17 cellular contexts compared by ENCODE assay signal in the genomic region with DNA sequence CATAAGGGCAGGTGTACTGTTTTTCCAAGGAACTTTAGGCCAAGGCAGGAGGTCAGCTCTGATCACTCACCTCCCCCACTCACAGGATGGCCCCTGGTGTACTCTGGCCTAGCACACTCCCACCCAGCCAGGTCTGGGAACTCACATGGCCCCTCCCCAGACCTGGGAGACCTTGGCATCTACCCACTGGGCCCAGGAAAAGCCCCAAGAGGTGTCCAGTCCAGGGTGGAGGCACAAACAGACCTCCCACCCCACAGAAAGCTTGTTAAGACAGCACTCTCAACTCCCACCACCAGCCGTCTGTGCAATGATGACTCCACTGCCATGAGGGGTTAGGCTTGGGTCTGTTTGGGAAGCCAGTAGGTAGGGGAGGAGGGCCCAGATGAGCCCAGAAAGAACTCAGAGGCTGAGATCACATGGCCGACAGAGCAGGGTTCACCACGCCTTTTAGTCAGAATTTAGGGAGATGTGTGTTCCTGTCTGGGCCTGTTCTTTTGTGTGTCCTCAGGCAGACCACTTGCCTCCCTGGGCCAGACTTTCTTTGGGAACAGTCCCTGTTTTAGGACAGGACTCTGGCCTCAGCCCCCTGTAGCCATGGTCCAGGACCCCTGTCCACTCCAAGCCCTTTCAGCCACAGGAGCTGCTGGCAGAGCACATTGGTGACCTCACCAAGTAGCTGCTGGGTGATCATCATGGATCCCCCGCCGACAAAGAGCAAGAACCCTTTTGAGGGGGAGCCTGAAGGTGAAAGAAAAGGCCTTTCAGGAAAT. TPM values are rescaled to one million over a fixed set of nuclear protein-coding genes. Genes with fewer than 3 reads are reported as not detected.
DNase-seq lines count a peak whose midpoint lies in the region; ATAC-seq, FAIRE-seq and TF ChIP-seq lines count a peak whose summit lies in the region.
"Had no signal": no experiment of that assay in that cellular context is flagged by ENCODE, and none has a peak within 500 bp of the region (broad histone marks: within the 10 kb centered on the region; RNA-seq: fewer than 3 reads in every experiment).

No MANE protein-coding gene starts in this region.

- no peak overlapping the region for H2BK20ac ChIP-seq in IMR-90 (ENCODE audit: low read depth, low read length)

- H3K4me3 ChIP-seq in A673 (ENCODE audit: low read depth, low read length, poor library complexity, severe bottlenecking) (no peak overlapping the region), IMR-90 (ENCODE audit: insufficient read depth, low read depth, low read length) (no peak overlapping the region), dorsolateral prefrontal cortex (no peak overlapping the region), osteoblast (ENCODE audit: insufficient read depth, low read length) (no peak overlapping the region)
- H3K4me3 ChIP-seq: thyroid gland had no signal

- no peak overlapping the region for H3K4me2 ChIP-seq in IMR-90 (ENCODE audit: low read depth, low read length)
- H3K4me2 ChIP-seq in osteoblast (ENCODE audit: insufficient read depth, low read length), result no peak overlapping the region

- H3K27ac ChIP-seq in A673 (ENCODE audit: low read depth, low read length, poor library complexity, severe bottlenecking) (peak overlapping the region; percentile 50), IMR-90 (ENCODE audit: insufficient read depth, low read length) (no peak overlapping the region), dorsolateral prefrontal cortex (peak overlapping the region in 5 of 59 donors; percentile 15 to 66 (median 45)), osteoblast (ENCODE audit: low read depth, low read length) (no peak overlapping the region)
- H3K27ac ChIP-seq: parathyroid adenoma, thyroid gland had no signal

- POLR2A ChIA-PET in A673 (lab: Charles Lee; ENCODE audit: low non-redundant PET), result no interaction called here
- POLR2A ChIA-PET in IMR-90 (lab: Charles Lee; ENCODE audit: unreplicated experiment), result no interaction called here

- no peak overlapping the region for H3K14ac ChIP-seq in IMR-90 (replicated peaks; ENCODE audit: low read depth, low read length)

- no peaks in the 10 kb centered on the region for H4K20me1 ChIP-seq in IMR-90 (ENCODE audit: insufficient read depth, low read length)
- H4K20me1 ChIP-seq in osteoblast (ENCODE audit: insufficient read depth, low read length), result no peaks in the 10 kb centered on the region

- peak overlapping the region; percentile 55 for H2AK9ac ChIP-seq in IMR-90 (replicated peaks; ENCODE audit: low read depth, low read length, poor library complexity)

- no peaks in the 10 kb centered on the region for H3K79me1 ChIP-seq in IMR-90 (ENCODE audit: low read depth in 1 of 2, low read length in 2 of 2)

- no peaks in the 10 kb centered on the region for H3K79me2 ChIP-seq in osteoblast (ENCODE audit: insufficient read depth, low read length)
- H3K79me2 ChIP-seq: parathyroid adenoma had no signal

- H3K9ac ChIP-seq in IMR-90 (ENCODE audit: low read depth, low read length), result no peak overlapping the region
- H3K9ac ChIP-seq: parathyroid adenoma had no signal

- H2AK5ac ChIP-seq in IMR-90 (ENCODE audit: low read depth, low read length), result no peak overlapping the region

- H4K91ac ChIP-seq in IMR-90 (ENCODE audit: insufficient read depth, low read depth, low read length), result no peak overlapping the region

- dilution Hi-C loops in IMR-90 (cut with HindIII; ENCODE audit: low sequenced_read_pairs, unreplicated experiment), result no loop called here

- H3K9me3 ChIP-seq in A673 (ENCODE audit: low read depth, low read length, poor library complexity, severe bottlenecking) (no peaks in the 10 kb centered on the region), IMR-90 (ENCODE audit: control insufficient read depth, insufficient read depth, low read length) (no peaks in the 10 kb centered on the region), osteoblast (ENCODE audit: low read depth, low read length) (no peaks in the 10 kb centered on the region)
- H3K9me3 ChIP-seq: thyroid gland had no signal

- no TSS peak for BruUV-seq in A673 (replicated peaks; lab: Mats Ljungman, UMichigan)
- no TSS peak for BruUV-seq in IMR-90 (replicated peaks; lab: Mats Ljungman, UMichigan)

- in situ Hi-C loops in IMR-90 (cut with MboI; ENCODE audit: low sequenced_read_pairs), result no loop called here

- H3K18ac ChIP-seq in IMR-90 (ENCODE audit: low read depth, low read length), result no peak overlapping the region

- H3K36me3 ChIP-seq in A673 (ENCODE audit: insufficient read depth, low read length, poor library complexity, severe bottlenecking) (no peaks in the 10 kb centered on the region), IMR-90 (ENCODE audit: control insufficient read depth, insufficient read depth, low read length) (no peaks in the 10 kb centered on the region), osteoblast (ENCODE audit: insufficient read depth, low read length) (no peaks in the 10 kb centered on the region)
- H3K36me3 ChIP-seq: thyroid gland had no signal

- H3K9me1 ChIP-seq in IMR-90 (ENCODE audit: insufficient read depth, low read length), result 0 out of 2 replicates have a peak, but pooled peaks cover 2% of the 10 kb centered on the region

- FAIRE-seq in GM12892 (lab: Jason Lieb, UNC) (no peak), GM19239 (lab: Jason Lieb, UNC) (no peak)
- FAIRE-seq: astrocyte had no signal

- H3K27me3 ChIP-seq in A673 (replicated peaks; ENCODE audit: insufficient read depth, low read depth, low read length, poor library complexity) (no peaks in the 10 kb centered on the region), IMR-90 (ENCODE audit: control insufficient read depth, insufficient read depth, low read length) (peaks cover 2% of the 10 kb centered on the region; the same call in 1 of the 2 replicates), dorsolateral prefrontal cortex (no peaks in the 10 kb centered on the region), osteoblast (ENCODE audit: insufficient read depth, low read length) (no peaks in the 10 kb centered on the region)
- H3K27me3 ChIP-seq: thyroid gland had no signal

- CTCF ChIA-PET in A673 (lab: Charles Lee) (interaction anchor here (0.8 to 1.8 kb wide), 3 partner anchors 14 to 168 kb away, joined by 6 to 39 read pairs (median 8); no protein-coding TSS in a partner anchor), IMR-90 (lab: Yijun Ruan, JAX) (interaction anchor here (1.2 to 2.9 kb wide), 3 partner anchors 84 to 138 kb away, joined by 4 to 22 read pairs (median 15); no protein-coding TSS in a partner anchor)

- no peak overlapping the region for H2BK5ac ChIP-seq in IMR-90 (ENCODE audit: low read depth, low read length, poor library complexity, severe bottlenecking)

- no peak overlapping the region for H2BK15ac ChIP-seq in IMR-90 (ENCODE audit: low read depth, low read length)

- DNase-seq in A673 (ENCODE audit: low spot score), result no peak
- no peak for DNase-seq in IMR-90
- peak in 7 of 10 donors; percentile 6 to 30 (median 26) for DNase-seq in dorsolateral prefrontal cortex
- DNase-seq in osteoblast (ENCODE audit: insufficient read length, low spot score, missing footprints), result peak; percentile 49
- DNase-seq in GM12892 (ENCODE audit: insufficient read length), result no peak
- no peak for DNase-seq in NCI-H526 (lab: John Stamatoyannopoulos, UW)
- DNase-seq in NCI-H82 (lab: John Stamatoyannopoulos, UW), result no peak
- no peak for DNase-seq in GM19239 (ENCODE audit: insufficient read length, low spot score)
- DNase-seq: NCI-H1105 treated with DMSO at 0.1 percent for 48 hours, NCI-H748 treated with DMSO at 0.1 percent for 48 hours, OCI-M1, SHP77, thyroid gland had no signal

- no peak overlapping the region for H4K5ac ChIP-seq in IMR-90 (ENCODE audit: low read depth, low read length)

- no peak overlapping the region for H4K8ac ChIP-seq in IMR-90 (ENCODE audit: low read depth in 2 of 2, low read length in 2 of 2)

- H3K4ac ChIP-seq in IMR-90 (ENCODE audit: low read depth, low read length), result no peak overlapping the region

- no peak for ATAC-seq in IMR-90 (ENCODE audit: low read depth)
- ATAC-seq: right cardiac atrium had no signal

- H3K4me1 ChIP-seq in A673 (ENCODE audit: insufficient read depth, low read length, poor library complexity, severe bottlenecking) (peaks cover 19% of the 10 kb centered on the region), IMR-90 (ENCODE audit: control insufficient read depth, insufficient read depth, low read length) (peaks cover 4% of the 10 kb centered on the region; the same call in 1 of the 2 replicates), osteoblast (ENCODE audit: insufficient read depth, low read length) (peaks cover 12% of the 10 kb centered on the region)

- H2BK120ac ChIP-seq in IMR-90 (ENCODE audit: low read depth, low read length), result no peak overlapping the region

- no peak for TF ChIP-seq POLR2A in IMR-90 (IDR thresholded peaks at IDR 0.05; ENCODE audit: low read depth, low read length)
- TF ChIP-seq POLR2A in GM12892 (IDR thresholded peaks at IDR 0.05; ENCODE audit: low read depth, low read length), result no peak

- TF ChIP-seq RAD21 in IMR-90 (IDR thresholded peaks at IDR 0.05; ENCODE audit: low read length), result no peak

- TF ChIP-seq CTCF in A673 (conservative IDR thresholded peaks at IDR 0.05; ENCODE audit: low read depth, low read length), result no peak
- no peak for TF ChIP-seq CTCF in IMR-90 (conservative IDR thresholded peaks at IDR 0.05; ENCODE audit: low read depth, low read length)
- no peak for TF ChIP-seq CTCF in dorsolateral prefrontal cortex (IDR thresholded peaks at IDR 0.05 in 54 of 56, conservative IDR thresholded peaks at IDR 0.05 in 2 of 56; ENCODE audit: low read depth in 1 of 56, partially characterized antibody in 56 of 56)
- no peak for TF ChIP-seq CTCF in osteoblast (IDR thresholded peaks at IDR 0.05; ENCODE audit: extremely low read depth, low read depth, low read length)

- H2AFZ ChIP-seq in IMR-90 (replicated peaks; ENCODE audit: low read length, poor library complexity), result no peak overlapping the region
- H2AFZ ChIP-seq in osteoblast (ENCODE audit: low read length), result no peak overlapping the region

- WGBS in IMR-90 (ENCODE audit: extremely low coverage in 2 of 2, insufficient read length in 1 of 2), 2 experiments, result no CpG with 5 or more reads among the region's 5 CpGs

- H3K23ac ChIP-seq in IMR-90 (ENCODE audit: low read depth, low read length), result no peak overlapping the region

- intact Hi-C loops in A673 (cut with micrococcal nuclease; ENCODE audit: unreplicated experiment) (no loop called here), IMR-90 (cut with micrococcal nuclease) (loop anchor here (10.0 kb wide), 1 partner anchor 168 kb away; a partner anchor contains a TSS), dorsolateral prefrontal cortex (cut with DNase I) (loop anchor here (5.0 kb wide), 2 partner anchors 85 to 140 kb away; a partner anchor contains a TSS)

- no peak overlapping the region for H3K56ac ChIP-seq in IMR-90 (ENCODE audit: extremely low read depth, insufficient read depth, low read length)

RNA-seq across cellular contexts. Expression of a gene that starts 12.1 kb away (rescaled TPM):
- total RNA-seq in A673 (2021), result 173 and 185 TPM in 2 replicates
- total RNA-seq in IMR-90 (2012; rRNA removed), result 48.0 and 110 TPM in 2 replicates
- 39.8 and 44.2 TPM in 2 replicates for polyA plus RNA-seq in IMR-90 (2012; rRNA removed)
- 21.2 and 26.2 TPM in 2 replicates for polyA plus RNA-seq in IMR-90 (2012; cell fraction: cytosol; rRNA removed)
- 21.3 and 21.6 TPM in 2 replicates for polyA plus RNA-seq in IMR-90 (2012; cell fraction: nucleus; rRNA removed; ENCODE audit: low replicate concordance)
- 10 to 100 TPM; 16.0 to 71.3 (median 36.7) TPM for total RNA-seq in dorsolateral prefrontal cortex
- total RNA-seq in osteoblast, result 61.3 and 63.0 TPM in 2 replicates
- polyA plus RNA-seq in GM12892 (2012; ENCODE audit: missing spikeins), result 41.0 TPM

RNA-seq across cellular contexts. Expression of a gene that starts 28.5 kb away (rescaled TPM):
- total RNA-seq in A673 (2021) (0.15 TPM in 1 of 2 replicates, not detected in the other), IMR-90 (2012; rRNA removed) (0.72 and 0.83 TPM in 2 replicates), dorsolateral prefrontal cortex (100 to 1,000 TPM in 75 of 120 experiments, 10 to 100 TPM in 45; 46.0 to 216 (median 110) TPM), osteoblast (1.5 and 1.8 TPM in 2 replicates)
- 4.0 and 4.7 TPM in 2 replicates for polyA plus RNA-seq in IMR-90 (2012; rRNA removed)
- 1.7 and 2.2 TPM in 2 replicates for polyA plus RNA-seq in IMR-90 (2012; cell fraction: cytosol; rRNA removed)
- polyA plus RNA-seq in IMR-90 (2012; cell fraction: nucleus; rRNA removed; ENCODE audit: low replicate concordance), result 43.1 and 51.7 TPM in 2 replicates
- 2.4 TPM for polyA plus RNA-seq in GM12892 (2012; ENCODE audit: missing spikeins)

RNA-seq across cellular contexts. Expression of a gene that starts 55.8 kb away (rescaled TPM):
- total RNA-seq in A673 (2021) (3.0 and 3.9 TPM in 2 replicates), IMR-90 (2012; rRNA removed) (under 0.01 TPM in 1 of 2 replicates, not detected in the other), dorsolateral prefrontal cortex (10 to 100 TPM in 6 of 120 experiments, 1 to 10 TPM in 114; 1.3 to 16.1 (median 5.8) TPM), osteoblast (0.29 TPM in 1 of 2 replicates, not detected in the other)
- polyA plus RNA-seq in IMR-90 (2012; rRNA removed), result 0.03 and 0.06 TPM in 2 replicates
- polyA plus RNA-seq in IMR-90 (2012; cell fraction: cytosol; rRNA removed), result 0.03 TPM in 1 of 2 replicates, not detected in the other
- polyA plus RNA-seq in IMR-90 (2012; cell fraction: nucleus; rRNA removed; ENCODE audit: low replicate concordance), result 1.8 and 1.9 TPM in 2 replicates
- 0.87 TPM for polyA plus RNA-seq in GM12892 (2012; ENCODE audit: missing spikeins)
- polyA plus RNA-seq: CD14-positive monocyte had no signal

Comparison
In these comparisons a context has a peak if more than half of its experiments do, and no peak if none do; other contexts are left out.
1. DNase-seq: peak in dorsolateral prefrontal cortex (7 of 10) and osteoblast (single experiment); none in A673 (single experiment), IMR-90 (single experiment), GM12892 (single experiment), NCI-H526 (0 of 2), NCI-H82 (single experiment) and GM19239 (single experiment).
2. RNA of a gene that starts 28.5 kb away (total RNA-seq): 46.0 to 216 TPM in dorsolateral prefrontal cortex; 1.5 to 1.8 TPM in osteoblast, 0.72 to 0.83 TPM in IMR-90 and 0.15 TPM in A673; every median in the first group is over 10 times any median in the second.